Comparison of ENCODE assay signal across 8 cellular contexts in the genomic region with DNA sequence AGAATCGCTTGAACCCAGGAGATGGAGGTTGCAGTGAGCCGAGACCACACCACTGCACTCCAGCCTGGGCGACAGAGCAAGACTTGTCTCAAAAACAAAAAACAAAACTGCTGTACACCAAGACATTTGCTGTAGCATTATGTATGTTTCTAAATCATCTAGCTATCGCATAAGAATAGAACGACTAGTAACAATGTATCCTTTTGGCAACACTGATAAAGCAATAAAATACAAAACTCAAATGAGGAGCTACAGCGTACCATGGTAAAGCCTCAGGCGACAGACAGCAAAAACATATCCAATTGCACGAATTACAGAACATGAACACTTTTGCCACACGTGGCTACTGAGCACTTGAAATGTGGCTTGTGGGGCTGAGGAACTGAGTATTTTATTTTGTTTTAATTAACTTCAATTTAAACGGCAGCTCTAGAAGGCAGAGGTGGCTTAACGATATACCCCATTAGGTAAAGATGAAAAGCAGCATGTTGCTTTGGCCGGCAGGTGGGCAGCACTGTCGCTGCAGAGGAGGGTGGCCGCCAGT. TPM values are rescaled to one million over a fixed set of nuclear protein-coding genes. Genes with fewer than 3 reads are reported as not detected.
DNase-seq lines count a peak whose midpoint lies in the region; ATAC-seq, FAIRE-seq and TF ChIP-seq lines count a peak whose summit lies in the region.
"Had no signal": no experiment of that assay in that cellular context is flagged by ENCODE, and none has a peak within 500 bp of the region (broad histone marks: within the 10 kb centered on the region; RNA-seq: fewer than 3 reads in every experiment).

No MANE protein-coding gene starts in this region.

- in situ Hi-C loops in gastrocnemius medialis (cut with MboI; ENCODE audit: low sequenced_read_pairs in 4 of 4): no loop called here

- H3K9me2 ChIP-seq in PC-3 (replicated peaks; ENCODE audit: low read length): no peaks in the 10 kb centered on the region

- H2AFZ ChIP-seq in PC-3 (ENCODE audit: low read length): no peak overlapping the region

- H3K9ac ChIP-seq in PC-3 (ENCODE audit: low read length): peak overlapping the region; percentile 97; the same call in 1 of the 2 replicates

- ATAC-seq in PC-3 (no peak), gastrocnemius medialis (no peak)

- peak overlapping the region; percentile 68 for H3K4me3 Mint-ChIP-seq in endothelial cell (ENCODE audit: unreplicated experiment)

- TF ChIP-seq POLR2A in GM12891 (IDR thresholded peaks at IDR 0.05; ENCODE audit: low read depth, low read length): no peak
- no peak for TF ChIP-seq POLR2A in gastrocnemius medialis (IDR thresholded peaks at IDR 0.05)

- H3K36me3 ChIP-seq in PC-3 (ENCODE audit: low read depth, low read length): no peaks in the 10 kb centered on the region; the same call in 1 of the 2 replicates
- H3K36me3 ChIP-seq in gastrocnemius medialis: peaks cover 0 to 23% of the 10 kb centered on the region in 2 donors

- intact Hi-C loops in PC-3 (cut with micrococcal nuclease) (no loop called here), gastrocnemius medialis (cut with DNase I; ENCODE audit: low total_unique reads) (no loop called here)

- no TSS peak for BruUV-seq in PC-3 (replicated peaks; lab: Mats Ljungman, UMichigan)

- no peaks in the 10 kb centered on the region for H4K20me1 ChIP-seq in PC-3 (ENCODE audit: low read length)

- no peak for TF ChIP-seq CTCF in PC-3 (conservative IDR thresholded peaks at IDR 0.05; ENCODE audit: low read depth, low read length)
- TF ChIP-seq CTCF in endothelial cell (IDR thresholded peaks at IDR 0.05; ENCODE audit: unreplicated experiment): no peak
- TF ChIP-seq CTCF in gastrocnemius medialis (IDR thresholded peaks at IDR 0.05 in 4 of 5, conservative IDR thresholded peaks at IDR 0.05 in 1 of 5): no peak

- H3K27ac ChIP-seq in PC-3 (ENCODE audit: low read length) (no peak overlapping the region), gastrocnemius medialis (peak overlapping the region; percentile 88 to 98 (median 90))

- H3K27ac Mint-ChIP-seq in endothelial cell (ENCODE audit: unreplicated experiment): no peak overlapping the region

- CTCF ChIA-PET in PC-3 (lab: Charles Lee): no interaction called here

- H3K4me1 Mint-ChIP-seq in endothelial cell (ENCODE audit: unreplicated experiment): peaks cover 22% of the 10 kb centered on the region

- H3K79me2 ChIP-seq in PC-3 (ENCODE audit: low read length): peaks cover 65% of the 10 kb centered on the region

- H3F3A ChIP-seq in PC-3 (ENCODE audit: low read length, unreplicated experiment): no peaks in the 10 kb centered on the region

- H3K4me3 ChIP-seq in PC-3 (ENCODE audit: low read length) (peak overlapping the region; percentile 99), gastrocnemius medialis (peak overlapping the region; percentile 74 to 98 (median 81))

- POLR2A ChIA-PET in PC-3 (lab: Charles Lee; ENCODE audit: unreplicated experiment): no interaction called here

- no peaks in the 10 kb centered on the region for H3K36me3 Mint-ChIP-seq in endothelial cell (ENCODE audit: low read depth, unreplicated experiment)

- H3K9me3 Mint-ChIP-seq in endothelial cell (ENCODE audit: unreplicated experiment): no peaks in the 10 kb centered on the region

- peaks cover 9% of the 10 kb centered on the region for H3K27me3 Mint-ChIP-seq in endothelial cell (ENCODE audit: unreplicated experiment)

- DNase-seq in GM12891 (ENCODE audit: insufficient read length, low spot score) (no peak), PC-3 (peak; percentile 18), endothelial cell (ENCODE audit: low spot score) (no peak), gastrocnemius medialis (no peak), ecto neural progenitor cell (ENCODE audit: low spot score) (no peak), AML-193 (lab: John Stamatoyannopoulos, UW) (no peak)
- no peak for DNase-seq in stimulated activated CD4-positive, alpha-beta T cell treated with anti-CD3 and anti-CD28 coated beads, Interleukin-2, amount 100 ng/mL, for 48 hours

- H3K4me2 ChIP-seq in PC-3 (ENCODE audit: low read length): peak overlapping the region; percentile 99

- H3K9me3 ChIP-seq in PC-3 (ENCODE audit: low read length) (no peaks in the 10 kb centered on the region), gastrocnemius medialis (no peaks in the 10 kb centered on the region)

- FAIRE-seq in GM12891 (lab: Jason Lieb, UNC): peak; percentile 20
- FAIRE-seq: endometrium had no signal

- H3K4me1 ChIP-seq in PC-3 (ENCODE audit: insufficient read depth, low read length): peaks cover 9% of the 10 kb centered on the region; the same call in 1 of the 2 replicates
- peaks cover 42% of the 10 kb centered on the region in 2 donors for H3K4me1 ChIP-seq in gastrocnemius medialis

- H3K27me3 ChIP-seq in PC-3 (ENCODE audit: low read length) (no peaks in the 10 kb centered on the region), gastrocnemius medialis (no peaks in the 10 kb centered on the region)

TF ChIP-seq in GM12891, 5 proteins besides CTCF, POLR2A, EP300 and RAD21:
- TF ChIP-seq SPI1 (IDR thresholded peaks at IDR 0.05; ENCODE audit: low read depth, low read length): no peak
- TF ChIP-seq POLR2AphosphoS5 (IDR thresholded peaks at IDR 0.05; ENCODE audit: low read depth, low read length): no peak
- TF ChIP-seq PAX5 (IDR thresholded peaks at IDR 0.05; ENCODE audit: insufficient read depth, low read length, severe bottlenecking): no peak
- no peak for TF ChIP-seq POU2F2 (IDR thresholded peaks at IDR 0.05; ENCODE audit: low read depth, low read length)
- TF ChIP-seq TAF1 (IDR thresholded peaks at IDR 0.05; ENCODE audit: low read depth, low read length): no peak
TF ChIP-seq in GM12891: peak in this region for 0.

RNA-seq across cellular contexts. Expression of a gene that starts 2.3 kb away (rescaled TPM):
- polyA plus RNA-seq in GM12891 (2012; ENCODE audit: low read depth, missing spikeins): 25.2 TPM
- total RNA-seq in PC-3 (2014; rRNA removed) (32.1 and 39.5 TPM in 2 replicates), endothelial cell (ENCODE audit: unreplicated experiment) (48.5 TPM), gastrocnemius medialis (10 to 100 TPM; 18.7 to 27.4 (median 19.2) TPM)

RNA-seq across cellular contexts. Expression of a gene that starts 8.6 kb away (rescaled TPM):
- polyA plus RNA-seq in GM12891 (2012; ENCODE audit: low read depth, missing spikeins): 32.6 TPM
- 25.8 and 34.5 TPM in 2 replicates for total RNA-seq in PC-3 (2014; rRNA removed)
- total RNA-seq in endothelial cell (ENCODE audit: unreplicated experiment): 42.1 TPM
- total RNA-seq in gastrocnemius medialis: 10 to 100 TPM in 2 of 4 donors, 1 to 10 TPM in 2; 4.1 to 24.9 (median 8.6) TPM

RNA-seq across cellular contexts. Expression of a gene that starts 19.0 kb away (rescaled TPM):
- polyA plus RNA-seq in GM12891 (2012; ENCODE audit: low read depth, missing spikeins): 11.3 TPM
- total RNA-seq in PC-3 (2014; rRNA removed) (22.4 and 22.5 TPM in 2 replicates), endothelial cell (ENCODE audit: unreplicated experiment) (33.4 TPM), gastrocnemius medialis (100 to 1,000 TPM; 126 to 290 (median 219) TPM)

RNA-seq across cellular contexts. Expression of a gene that starts 27.7 kb away (rescaled TPM):
- 4.8 TPM for polyA plus RNA-seq in GM12891 (2012; ENCODE audit: low read depth, missing spikeins)
- total RNA-seq in PC-3 (2014; rRNA removed) (7.0 and 7.6 TPM in 2 replicates), endothelial cell (ENCODE audit: unreplicated experiment) (62.4 TPM), gastrocnemius medialis (1 to 10 TPM; 1.8 to 4.2 (median 3.4) TPM)

RNA-seq across cellular contexts. Expression of a gene that starts 41.7 kb away (rescaled TPM):
- polyA plus RNA-seq in GM12891 (2012; ENCODE audit: low read depth, missing spikeins): 10.4 TPM
- 32.8 and 37.4 TPM in 2 replicates for total RNA-seq in PC-3 (2014; rRNA removed)
- total RNA-seq in endothelial cell (ENCODE audit: unreplicated experiment): 18.7 TPM
- total RNA-seq in gastrocnemius medialis: 10 to 100 TPM; 26.4 to 54.9 (median 34.0) TPM
